ENCODE assay signal across 13 cellular contexts in genomic region chr17:32310927-32311568, GRCh38. TPM values are rescaled to one million over a fixed set of nuclear protein-coding genes. Genes with fewer than 3 reads are reported as not detected.
DNase-seq lines count a peak whose midpoint lies in the region; ATAC-seq and TF ChIP-seq lines count a peak whose summit lies in the region.
"Had no signal": no experiment of that assay in that cellular context is flagged by ENCODE, and none has a peak within 500 bp of the region (broad histone marks: within the 10 kb centered on the region; RNA-seq: fewer than 3 reads in every experiment).

No MANE protein-coding gene starts in this region.

- H3K27me3 ChIP-seq in neural progenitor cell, result no peaks in the 10 kb centered on the region
- H3K27me3 ChIP-seq: pancreas had no signal

- H3K4me1 Mint-ChIP-seq in neural progenitor cell, result peaks cover 32% of the 10 kb centered on the region
- H3K4me1 Mint-ChIP-seq: CD4-positive, CD25-positive, alpha-beta regulatory T cell; immature natural killer cell had no signal

- no peak overlapping the region for H3K9ac ChIP-seq in neural progenitor cell

- H3K4me3 ChIP-seq in neural progenitor cell, result peak overlapping the region; percentile 29
- H3K4me3 ChIP-seq: pancreas had no signal

- H3K4me2 ChIP-seq in neural progenitor cell, result peak overlapping the region; percentile 75

- H2AFZ ChIP-seq in neural progenitor cell (replicated peaks), result peak overlapping the region; percentile 97

- H3K36me3 ChIP-seq in neural progenitor cell, result no peaks in the 10 kb centered on the region
- H3K36me3 ChIP-seq: pancreas had no signal

- DNase-seq in DMS79 treated with DMSO at 0.1 percent for 48 hours (lab: John Stamatoyannopoulos, UW) (peak; percentile 15), NCI-H2171 treated with DMSO at 0.1 percent for 48 hours (lab: John Stamatoyannopoulos, UW) (peak; percentile 92), ecto neural progenitor cell (ENCODE audit: low spot score) (peak; percentile 62), neural progenitor cell (ENCODE audit: low spot score) (peak; percentile 49), COR-L47 (lab: John Stamatoyannopoulos, UW) (no peak), AG08396 (ENCODE audit: low spot score) (no peak)
- DNase-seq in activated CD8-positive, alpha-beta memory T cell treated with anti-CD3 and anti-CD28 coated beads, Interleukin-2, amount 50 U/mL, for 4 hours, result no peak
- DNase-seq: activated CD4-positive, alpha-beta memory T cell treated with anti-CD3 and anti-CD28 coated beads for 36 hours; amniotic stem cell; CD4-positive, CD25-positive, alpha-beta regulatory T cell; immature natural killer cell; pancreas had no signal

- ATAC-seq in GM21360 (IDR thresholded peaks at IDR 0.05; ENCODE audit: unreplicated experiment), result no peak

- no peaks in the 10 kb centered on the region for H3K9me3 ChIP-seq in neural progenitor cell (ENCODE audit: low read depth)
- H3K9me3 ChIP-seq: pancreas had no signal

- H3K79me2 ChIP-seq in neural progenitor cell (ENCODE audit: low read depth), result no peaks in the 10 kb centered on the region

- peak overlapping the region; percentile 3 for H3K27ac ChIP-seq in neural progenitor cell
- H3K27ac ChIP-seq: pancreas had no signal

- no peak for TF ChIP-seq CTCF in neural progenitor cell (IDR thresholded peaks at IDR 0.05)

- H4K20me1 ChIP-seq in neural progenitor cell (ENCODE audit: low read depth), result no peaks in the 10 kb centered on the region

- H3K36me3 Mint-ChIP-seq in neural progenitor cell, result no peaks in the 10 kb centered on the region
- H3K36me3 Mint-ChIP-seq: activated CD4-positive, alpha-beta memory T cell treated with anti-CD3 and anti-CD28 coated beads for 36 hours; CD4-positive, CD25-positive, alpha-beta regulatory T cell; immature natural killer cell had no signal

- H3K27ac Mint-ChIP-seq in neural progenitor cell, result peak overlapping the region; percentile 80
- H3K27ac Mint-ChIP-seq: activated CD4-positive, alpha-beta memory T cell treated with anti-CD3 and anti-CD28 coated beads for 36 hours; CD4-positive, CD25-positive, alpha-beta regulatory T cell had no signal

- peak overlapping the region; percentile 39 for H3K4me3 Mint-ChIP-seq in neural progenitor cell
- H3K4me3 Mint-ChIP-seq: activated CD4-positive, alpha-beta memory T cell treated with anti-CD3 and anti-CD28 coated beads for 36 hours; immature natural killer cell had no signal

- peaks cover 31% of the 10 kb centered on the region for H3K4me1 ChIP-seq in neural progenitor cell
- H3K4me1 ChIP-seq: pancreas had no signal

- H3K27me3 Mint-ChIP-seq in neural progenitor cell (ENCODE audit: insufficient read depth, low read depth), result peaks cover 2% of the 10 kb centered on the region

- peaks cover 18% of the 10 kb centered on the region for H3F3A ChIP-seq in neural progenitor cell (ENCODE audit: low read depth)

- peaks cover 2% of the 10 kb centered on the region for H3K9me3 Mint-ChIP-seq in neural progenitor cell
- H3K9me3 Mint-ChIP-seq: activated CD4-positive, alpha-beta memory T cell treated with anti-CD3 and anti-CD28 coated beads for 36 hours; immature natural killer cell had no signal

RNA-seq across cellular contexts. Expression of gene C17orf75, which starts 30.9 kb away (rescaled TPM):
- total RNA-seq in neural progenitor cell (ENCODE audit: low replicate concordance), result 38.2 and 57.4 TPM in 2 replicates

RNA-seq across cellular contexts. Expression of gene ZNF207, which starts 38.9 kb away (rescaled TPM):
- 214 and 304 TPM in 2 replicates for total RNA-seq in neural progenitor cell (ENCODE audit: low replicate concordance)

RNA-seq across cellular contexts. Expression of gene RHBDL3, which starts 45.4 kb away (rescaled TPM):
- total RNA-seq in neural progenitor cell (ENCODE audit: low replicate concordance), result 2.5 and 3.7 TPM in 2 replicates
- total RNA-seq: CD4-positive, CD25-positive, alpha-beta regulatory T cell had no signal

Comparison
In these comparisons a context has a peak if more than half of its experiments do, and no peak if none do; other contexts are left out.
1. DNase-seq: peak in DMS79 treated with DMSO at 0.1 percent for 48 hours (single experiment), NCI-H2171 treated with DMSO at 0.1 percent for 48 hours (single experiment), ecto neural progenitor cell (single experiment) and neural progenitor cell (single experiment); none in COR-L47 (single experiment), activated CD8-positive, alpha-beta memory T cell treated with anti-CD3 and anti-CD28 coated beads, Interleukin-2, amount 50 U/mL, for 4 hours (single experiment) and AG08396 (single experiment).